ENCODE assay signal across 23 cellular contexts in the genomic region with DNA sequence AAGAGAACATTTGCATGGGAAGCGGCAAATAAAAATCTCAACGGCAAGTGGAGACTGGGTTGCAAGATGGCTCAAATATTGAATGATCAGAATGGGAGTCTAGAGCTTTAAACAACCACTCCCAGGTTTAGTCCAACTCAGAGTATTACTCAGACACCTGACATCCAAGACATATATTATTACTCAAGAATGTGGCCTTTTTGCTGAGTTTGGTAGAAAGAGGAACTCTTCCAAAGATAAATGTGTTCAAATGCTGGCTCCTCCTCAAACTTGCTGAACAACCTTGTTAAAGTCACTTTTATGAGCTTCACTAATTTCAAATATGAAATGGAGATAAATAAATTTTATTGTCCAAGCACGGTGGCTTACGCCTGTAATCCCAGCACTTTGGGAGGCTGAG.
"Had no signal": no experiment of that assay in that cellular context is flagged by ENCODE, and none has a peak within 500 bp of the region (broad histone marks: within the 10 kb centered on the region; RNA-seq: fewer than 3 reads in every experiment).

No MANE protein-coding gene starts in this region.

- ATAC-seq: activated CD4-positive, alpha-beta T cell treated with anti-CD3 and anti-CD28 coated beads for 36 hours; activated T-cell treated with anti-CD3 and anti-CD28 coated beads, Interleukin-2, amount 50 U/mL, for 72 hours had no signal

- H3K36me3 Mint-ChIP-seq: activated naive CD8-positive, alpha-beta T cell treated with anti-CD3 and anti-CD28 coated beads, Interleukin-2, amount 10 ng/mL, durations not matched to agents 7 days and 5 days had no signal

- H3K27me3 Mint-ChIP-seq: activated CD4-positive, alpha-beta memory T cell treated with anti-CD3 and anti-CD28 coated beads, Interleukin-2, amount 10 ng/mL, durations not matched to agents 7 days and 5 days; activated CD4-positive, alpha-beta T cell treated with anti-CD3 and anti-CD28 coated beads for 36 hours; activated naive CD8-positive, alpha-beta T cell treated with anti-CD3 and anti-CD28 coated beads, Interleukin-2, amount 10 ng/mL, durations not matched to agents 7 days and 5 days had no signal

- H3K4me1 ChIP-seq: adrenal gland had no signal

- H3K9me3 Mint-ChIP-seq: activated CD4-positive, alpha-beta memory T cell treated with anti-CD3 and anti-CD28 coated beads, Interleukin-2, amount 10 ng/mL, durations not matched to agents 7 days and 5 days; activated naive CD8-positive, alpha-beta T cell treated with anti-CD3 and anti-CD28 coated beads, Interleukin-2, amount 10 ng/mL, durations not matched to agents 7 days and 5 days; activated T-helper 2 cell treated with anti-CD3 and anti-CD28 coated beads, Interferon-gamma antibody, Interleukin-2, Interleukin-4, amounts not matched to agents 10 μg/mL and 5 μg/mL and 100 μg/mL, durations not matched to agents 14 hours and 24 hours and 36 hours had no signal

- H3K27ac ChIP-seq: adrenal gland, WERI-Rb-1 had no signal

- H3K36me3 ChIP-seq: adrenal gland, WERI-Rb-1 had no signal

- H3K27me3 ChIP-seq: adrenal gland had no signal

- H3K27ac Mint-ChIP-seq: activated CD4-positive, alpha-beta memory T cell treated with anti-CD3 and anti-CD28 coated beads, Interleukin-2, amount 10 ng/mL, durations not matched to agents 7 days and 5 days; activated CD4-positive, alpha-beta T cell treated with anti-CD3 and anti-CD28 coated beads for 36 hours; activated naive CD8-positive, alpha-beta T cell treated with anti-CD3 and anti-CD28 coated beads, Interleukin-2, amount 10 ng/mL, durations not matched to agents 7 days and 5 days; activated T-cell treated with anti-CD3 and anti-CD28 coated beads, Interleukin-2, amount 50 U/mL, for 72 hours; activated T-helper 2 cell treated with anti-CD3 and anti-CD28 coated beads, Interferon-gamma antibody, Interleukin-2, Interleukin-4, amounts not matched to agents 10 μg/mL and 5 μg/mL and 100 μg/mL, durations not matched to agents 14 hours and 24 hours and 36 hours had no signal

- DNase-seq: activated CD4-positive, alpha-beta memory T cell treated with anti-CD3 and anti-CD28 coated beads, Interleukin-2, amount 10 ng/mL, durations not matched to agents 7 days and 5 days; activated CD4-positive, alpha-beta T cell treated with anti-CD3 and anti-CD28 coated beads for 36 hours; activated CD4-positive, alpha-beta T cell treated with anti-CD3 and anti-CD28 coated beads, Interleukin-2, amount 50 U/mL, for 1 hour; activated gamma-delta T cell treated with Interleukin-2 at 50 U/mL for 16 hours; activated naive CD4-positive, alpha-beta T cell treated with anti-CD3 and anti-CD28 coated beads, Interleukin-2, amount 50 U/mL, for 16 hours; activated naive CD8-positive, alpha-beta T cell treated with anti-CD3 and anti-CD28 coated beads, Interleukin-2, amount 10 ng/mL, durations not matched to agents 7 days and 5 days; activated T-cell treated with anti-CD3 and anti-CD28 coated beads, Interleukin-2, amount 50 U/mL, for 72 hours; adrenal gland; anterior cingulate cortex; central memory CD4-positive, alpha-beta T cell; MM.1S; NCI-H1092; NCI-H1417; NCI-H2029; NCI-H2107; NCI-H2171 treated with DMSO at 0.1 percent for 48 hours; NCI-H226; NCI-H526 treated with DMSO at 0.1 percent for 48 hours; NCI-H82; SHP77 treated with DMSO at 0.1 percent for 48 hours; T-helper 1 cell; WERI-Rb-1 had no signal

- H3K4me1 Mint-ChIP-seq: activated CD4-positive, alpha-beta memory T cell treated with anti-CD3 and anti-CD28 coated beads, Interleukin-2, amount 10 ng/mL, durations not matched to agents 7 days and 5 days; activated CD4-positive, alpha-beta T cell treated with anti-CD3 and anti-CD28 coated beads for 36 hours; activated naive CD8-positive, alpha-beta T cell treated with anti-CD3 and anti-CD28 coated beads, Interleukin-2, amount 10 ng/mL, durations not matched to agents 7 days and 5 days had no signal

- H3K4me3 ChIP-seq: adrenal gland had no signal

- H3K4me3 Mint-ChIP-seq: activated CD4-positive, alpha-beta memory T cell treated with anti-CD3 and anti-CD28 coated beads, Interleukin-2, amount 10 ng/mL, durations not matched to agents 7 days and 5 days; activated CD4-positive, alpha-beta T cell treated with anti-CD3 and anti-CD28 coated beads for 36 hours; activated naive CD8-positive, alpha-beta T cell treated with anti-CD3 and anti-CD28 coated beads, Interleukin-2, amount 10 ng/mL, durations not matched to agents 7 days and 5 days; activated T-cell treated with anti-CD3 and anti-CD28 coated beads, Interleukin-2, amount 50 U/mL, for 72 hours had no signal
